ENCODE assay signal across 17 cellular contexts in genomic region chr4:183413562-183414200, GRCh38.
"Had no signal": no experiment of that assay in that cellular context is flagged by ENCODE, and none has a peak within 500 bp of the region (broad histone marks: within the 10 kb centered on the region; RNA-seq: fewer than 3 reads in every experiment).

No MANE protein-coding gene starts in this region.

- H3K27ac ChIP-seq: epithelial cell of prostate, lower lobe of right lung, pancreas, spleen, thyroid gland, uterus had no signal

- H3K36me3 ChIP-seq: lower lobe of right lung, pancreas, spleen, thyroid gland, uterus had no signal

- H3K27me3 ChIP-seq: pancreas, spleen, thyroid gland, uterus had no signal

- H3K4me1 ChIP-seq: lower lobe of right lung, pancreas, spleen, thyroid gland, uterus had no signal

- H3K4me3 Mint-ChIP-seq: activated naive CD8-positive, alpha-beta T cell treated with anti-CD3 and anti-CD28 coated beads, Interleukin-2, amount 10 ng/mL, durations not matched to agents 7 days and 5 days; activated T-helper 1 cell treated with anti-CD3 and anti-CD28 coated beads, Interleukin-12 subunit alpha, Interleukin-12 subunit beta, Interleukin-2, Interleukin-4 antibody, amounts not matched to agents 30 ng/mL and 10 ng/mL and 1 ng/mL, durations not matched to agents 14 hours and 24 hours and 36 hours; dendritic cell treated with granulocyte-macrophage colony-stimulating factor and Interleukin-4, amounts not matched to agents 40 ng/mL and 50 ng/mL, for 4 days; immature natural killer cell; mesothelial cell of epicardium had no signal

- H3K9me3 ChIP-seq: lower lobe of right lung, pancreas, spleen, thyroid gland, uterus had no signal

- H3K36me3 Mint-ChIP-seq: activated naive CD8-positive, alpha-beta T cell treated with anti-CD3 and anti-CD28 coated beads, Interleukin-2, amount 10 ng/mL, durations not matched to agents 7 days and 5 days; immature natural killer cell; mesothelial cell of epicardium had no signal

- H3K9me3 Mint-ChIP-seq: activated naive CD8-positive, alpha-beta T cell treated with anti-CD3 and anti-CD28 coated beads, Interleukin-2, amount 10 ng/mL, durations not matched to agents 7 days and 5 days; activated T-helper 1 cell treated with anti-CD3 and anti-CD28 coated beads, Interleukin-12 subunit alpha, Interleukin-12 subunit beta, Interleukin-2, Interleukin-4 antibody, amounts not matched to agents 30 ng/mL and 10 ng/mL and 1 ng/mL, durations not matched to agents 14 hours and 24 hours and 36 hours; dendritic cell treated with granulocyte-macrophage colony-stimulating factor and Interleukin-4, amounts not matched to agents 40 ng/mL and 50 ng/mL, for 4 days; immature natural killer cell; mesothelial cell of epicardium had no signal

- H3K4me3 ChIP-seq: lower lobe of right lung, pancreas, spleen, thyroid gland, uterus had no signal

- ATAC-seq: lower lobe of right lung, pancreas, sciatic nerve had no signal

- FAIRE-seq: frontal cortex, pancreas had no signal

- DNase-seq: activated naive CD8-positive, alpha-beta T cell treated with anti-CD3 and anti-CD28 coated beads, Interleukin-2, amount 10 ng/mL, durations not matched to agents 7 days and 5 days; anterior cingulate cortex; cerebellar nuclear complex; effector memory CD4-positive, alpha-beta T cell; immature natural killer cell; lower lobe of right lung; pancreas; spleen; T-helper 9 cell; thyroid gland; uterus had no signal

- H3K27ac Mint-ChIP-seq: activated naive CD8-positive, alpha-beta T cell treated with anti-CD3 and anti-CD28 coated beads, Interleukin-2, amount 10 ng/mL, durations not matched to agents 7 days and 5 days; activated T-helper 1 cell treated with anti-CD3 and anti-CD28 coated beads, Interleukin-12 subunit alpha, Interleukin-12 subunit beta, Interleukin-2, Interleukin-4 antibody, amounts not matched to agents 30 ng/mL and 10 ng/mL and 1 ng/mL, durations not matched to agents 14 hours and 24 hours and 36 hours; dendritic cell treated with granulocyte-macrophage colony-stimulating factor and Interleukin-4, amounts not matched to agents 40 ng/mL and 50 ng/mL, for 4 days; mesothelial cell of epicardium had no signal
